ENCODE assay signal across 24 cellular contexts in genomic region chr16:88977845-88978607, GRCh38. TPM values are rescaled to one million over a fixed set of nuclear protein-coding genes. Genes with fewer than 3 reads are reported as not detected.
DNase-seq lines count a peak whose midpoint lies in the region; ATAC-seq, FAIRE-seq and TF ChIP-seq lines count a peak whose summit lies in the region.
"Had no signal": no experiment of that assay in that cellular context is flagged by ENCODE, and none has a peak within 500 bp of the region (broad histone marks: within the 10 kb centered on the region; RNA-seq: fewer than 3 reads in every experiment).

No MANE protein-coding gene starts in this region.

- no peak for TF ChIP-seq RAD21 in GM12878 (IDR thresholded peaks at IDR 0.05; ENCODE audit: insufficient read depth, low read depth, low read length)

- CTCF ChIA-PET in GM12878 (lab: Yijun Ruan, JAX), result interaction anchor here (0.9 kb wide), 1 partner anchor 119 kb away, joined by 3 read pairs; no protein-coding TSS in a partner anchor

- H3K4me2 ChIP-seq in Loucy (ENCODE audit: low read depth, low read length, poor library complexity, severe bottlenecking) (peak overlapping the region; percentile 97), GM12878 (ENCODE audit: control insufficient read depth, insufficient read depth) (peak overlapping the region; percentile 96)
- H3K4me2 ChIP-seq: A549 had no signal

- SMC1A ChIA-PET in GM12878 (lab: Charles Lee; ENCODE audit: uncharacterized antibody, unreplicated experiment), result interaction anchor here (1.0 to 2.2 kb wide), 7 partner anchors 9 to 119 kb away, joined by 3 to 10 read pairs (median 4); no protein-coding TSS in a partner anchor

- H4K20me1 ChIP-seq in Loucy (ENCODE audit: insufficient read depth, low read length, poor library complexity, severe bottlenecking) (peaks cover 28% of the 10 kb centered on the region), GM12878 (ENCODE audit: control insufficient read depth, insufficient read depth) (no peaks in the 10 kb centered on the region)

- peaks cover 0 to 6% of the 10 kb centered on the region in 2 donors for H3K4me1 Mint-ChIP-seq in natural killer cell treated with Interleukin-12 subunit alpha and Interleukin-12 subunit beta and Interleukin-15 and Interleukin-18, amount 100 ng/mL, for 72 hours (ENCODE audit: low read depth in 2 of 2)
- H3K4me1 Mint-ChIP-seq in natural killer cell, result peaks cover 6 to 20% of the 10 kb centered on the region in 2 donors

- H3K36me3 Mint-ChIP-seq in natural killer cell treated with Interleukin-12 subunit alpha and Interleukin-12 subunit beta and Interleukin-15 and Interleukin-18, amount 100 ng/mL, for 72 hours, result no peaks in the 10 kb centered on the region
- no peaks in the 10 kb centered on the region for H3K36me3 Mint-ChIP-seq in natural killer cell

- intact Hi-C loops in natural killer cell (cut with micrococcal nuclease), result no loop called here
- intact Hi-C loops in GM12878 (cut with micrococcal nuclease; ENCODE audit: unreplicated experiment), result loop anchor here (1.0 to 5.0 kb wide), 2 partner anchors 10 to 54 kb away; no protein-coding TSS in a partner anchor
- intact Hi-C loops in posterior vena cava (cut with DNase I), result no loop called here

- no peaks in the 10 kb centered on the region for H3K9me3 Mint-ChIP-seq in natural killer cell treated with Interleukin-12 subunit alpha and Interleukin-12 subunit beta and Interleukin-15 and Interleukin-18, amount 100 ng/mL, for 72 hours
- H3K9me3 Mint-ChIP-seq in natural killer cell, result no peaks in the 10 kb centered on the region

- peak overlapping the region; percentile 98 for H3K4me3 ChIP-seq in Loucy (ENCODE audit: low read length, poor library complexity, severe bottlenecking)
- peak overlapping the region; percentile 93 for H3K4me3 ChIP-seq in GM12878
- H3K4me3 ChIP-seq: A549, dorsolateral prefrontal cortex, lung, vagina had no signal

- TF ChIP-seq EP300 in GM12878 (IDR thresholded peaks at IDR 0.05; ENCODE audit: borderline replicate concordance in 1 of 2, control insufficient read depth in 1 of 2, low read depth in 2 of 2, low read length in 2 of 2), result no peak

- H3K4me3 Mint-ChIP-seq in natural killer cell treated with Interleukin-12 subunit alpha and Interleukin-12 subunit beta and Interleukin-15 and Interleukin-18, amount 100 ng/mL, for 72 hours, result peak overlapping the region; percentile 50
- H3K4me3 Mint-ChIP-seq in natural killer cell, result no peak overlapping the region

- H3K27ac ChIP-seq in GM12878 (ENCODE audit: control insufficient read depth, insufficient read depth), result peak overlapping the region; percentile 98
- H3K27ac ChIP-seq: A549, dorsolateral prefrontal cortex, vagina, WERI-Rb-1 had no signal

- TF ChIP-seq CTCF in natural killer cell (IDR thresholded peaks at IDR 0.05), result no peak
- TF ChIP-seq CTCF in Loucy (conservative IDR thresholded peaks at IDR 0.05; ENCODE audit: low read length), result no peak
- no peak for TF ChIP-seq CTCF in GM12878 (IDR thresholded peaks at IDR 0.05 in 2 of 3, conservative IDR thresholded peaks at IDR 0.05 in 1 of 3; ENCODE audit: control insufficient read depth in 2 of 3, extremely low read depth in 1 of 3, insufficient read depth in 1 of 3, low read depth in 3 of 3, low read length in 3 of 3)

- H3K4me1 ChIP-seq in Loucy (ENCODE audit: insufficient read depth, low read length, poor library complexity, severe bottlenecking) (peaks cover 36% of the 10 kb centered on the region), GM12878 (ENCODE audit: control insufficient read depth, insufficient read depth, low read length) (peaks cover 52% of the 10 kb centered on the region)
- H3K4me1 ChIP-seq: A549 had no signal

- H2AFZ ChIP-seq in Loucy (ENCODE audit: low read length) (no peak overlapping the region), GM12878 (ENCODE audit: control insufficient read depth, low read depth, low read length) (peak overlapping the region; percentile 78)

- H3K9ac ChIP-seq in Loucy (ENCODE audit: low read depth, low read length, poor library complexity, severe bottlenecking) (peak overlapping the region; percentile 100), GM12878 (ENCODE audit: control insufficient read depth, insufficient read depth, low read length) (peak overlapping the region; percentile 85)

- BruUV-seq in GM12878 (replicated peaks; lab: Mats Ljungman, UMichigan), result TSS peak; percentile 67

- H3K36me3 ChIP-seq in Loucy (ENCODE audit: insufficient read depth, low read length) (no peaks in the 10 kb centered on the region), GM12878 (ENCODE audit: control insufficient read depth in 2 of 2, insufficient read depth in 2 of 2, low read length in 1 of 2) (no peaks in the 10 kb centered on the region)
- H3K36me3 ChIP-seq: vagina, WERI-Rb-1 had no signal

- in situ Hi-C loops in GM12878 (cut with MboI), result no loop called here

- POLR2A ChIA-PET in GM12878 (lab: Charles Lee), result interaction anchor here (0.6 to 4.2 kb wide), 9 partner anchors 10 to 507 kb away, joined by 3 to 30 read pairs (median 4); no protein-coding TSS in a partner anchor

- DNase-seq in natural killer cell treated with Interleukin-12 subunit alpha and Interleukin-12 subunit beta and Interleukin-15 and Interleukin-18, amount 100 ng/mL, for 72 hours (ENCODE audit: low spot score), result no peak
- DNase-seq in natural killer cell (no peak), GM12878 (ENCODE audit: low read depth, low spot score) (no peak), cerebellar nuclear complex (lab: John Stamatoyannopoulos, UW) (no peak), NCI-H1417 treated with DMSO at 0.1 percent for 48 hours (lab: John Stamatoyannopoulos, UW) (no peak), posterior vena cava (ENCODE audit: low spot score) (no peak)
- DNase-seq: activated CD4-positive, alpha-beta T cell treated with anti-CD3 and anti-CD28 coated beads, Interleukin-2, amount 50 U/mL, for 4 hours; amniotic stem cell; dorsolateral prefrontal cortex; foreskin fibroblast; NCI-H1694 treated with DMSO at 0.1 percent for 48 hours; NCI-H226; NK-92 treated with Interleukin-12 subunit alpha and Interleukin-12 subunit beta, amount 100 ng/mL, for 24 hours; posterior cingulate gyrus; T-helper 1 cell; WERI-Rb-1 had no signal

- peak overlapping the region in 1 of 2 donors; percentile 16 for H3K27ac Mint-ChIP-seq in natural killer cell treated with Interleukin-12 subunit alpha and Interleukin-12 subunit beta and Interleukin-15 and Interleukin-18, amount 100 ng/mL, for 72 hours
- no peak overlapping the region for H3K27ac Mint-ChIP-seq in natural killer cell

- no peaks in the 10 kb centered on the region for H3K9me2 ChIP-seq in Loucy (replicated peaks; ENCODE audit: low read depth, low read length)

- H3K27me3 ChIP-seq in Loucy (ENCODE audit: insufficient read depth, low read length, poor library complexity, severe bottlenecking) (peaks cover 12% of the 10 kb centered on the region), GM12878 (replicated peaks in 1 of 2; ENCODE audit: control insufficient read depth in 2 of 2, insufficient read depth in 2 of 2, low read length in 1 of 2) (no peaks in the 10 kb centered on the region)
- H3K27me3 ChIP-seq: vagina had no signal

- no peak for FAIRE-seq in GM12878 (lab: Jason Lieb, UNC)
- FAIRE-seq: A549, keratinocyte had no signal

- peaks cover 10% of the 10 kb centered on the region for H3F3A ChIP-seq in Loucy (ENCODE audit: low read depth)

- RAD21 ChIA-PET in GM12878 (lab: Charles Lee; ENCODE audit: unreplicated experiment), result interaction anchor here (0.6 to 3.0 kb wide), 7 partner anchors 10 to 189 kb away, joined by 3 to 29 read pairs (median 4); no protein-coding TSS in a partner anchor

- peaks cover 58% of the 10 kb centered on the region for H3K79me2 ChIP-seq in Loucy (ENCODE audit: insufficient read depth, low read length)
- peaks cover 54% of the 10 kb centered on the region for H3K79me2 ChIP-seq in GM12878 (ENCODE audit: control insufficient read depth, insufficient read depth, low read length)

- ATAC-seq in natural killer cell treated with Interleukin-12 subunit alpha and Interleukin-12 subunit beta and Interleukin-15 and Interleukin-18, amount 100 ng/mL, for 72 hours, result no peak
- ATAC-seq in natural killer cell (no peak), GM12878 (no peak), HG02588 (IDR thresholded peaks at IDR 0.05; ENCODE audit: unreplicated experiment) (no peak)
- ATAC-seq: A549 had no signal

- TF ChIP-seq POLR2A in GM12878 (IDR thresholded peaks at IDR 0.05; ENCODE audit: low read depth, low read length), result no peak

- H3K9me3 ChIP-seq in Loucy (ENCODE audit: insufficient read depth, low read depth, low read length) (no peaks in the 10 kb centered on the region), GM12878 (replicated peaks; ENCODE audit: control insufficient read depth, insufficient read depth, low read length) (no peaks in the 10 kb centered on the region)
- H3K9me3 ChIP-seq: A549, vagina had no signal

- H3K27me3 Mint-ChIP-seq in natural killer cell treated with Interleukin-12 subunit alpha and Interleukin-12 subunit beta and Interleukin-15 and Interleukin-18, amount 100 ng/mL, for 72 hours, result peaks cover 0 to 20% of the 10 kb centered on the region in 2 donors
- peaks cover 6 to 29% of the 10 kb centered on the region in 2 donors for H3K27me3 Mint-ChIP-seq in natural killer cell (ENCODE audit: low read depth in 2 of 2)

- 2% methylated on average over 27 of the region's 27 CpGs for WGBS in GM12878 (ENCODE audit: insufficient coverage, insufficient replicate concordance, low lambda C conversion rate, missing lambda C conversion rate)

TF ChIP-seq in GM12878, 131 proteins besides CTCF, POLR2A, EP300 and RAD21 (continues in another document):
- no peak for TF ChIP-seq RFX5 (IDR thresholded peaks at IDR 0.05; ENCODE audit: low read depth, low read length)

RNA-seq across cellular contexts. Expression of gene CBFA2T3, which starts 1.0 kb away (rescaled TPM):
- total RNA-seq in natural killer cell treated with Interleukin-12 subunit alpha and Interleukin-12 subunit beta and Interleukin-15 and Interleukin-18, amount 100 ng/mL, for 72 hours, result 1 to 10 TPM; 2.3 to 2.9 TPM
- total RNA-seq in natural killer cell (1 to 10 TPM; 2.5 to 7.8 (median 4.2) TPM), GM12878 (2014; rRNA removed) (2.3 and 2.8 TPM in 2 replicates), GM12878 (2014; rRNA removed; fragmentation: Illumina TruSeq; extraction: Trizol) (1.3 and 1.5 TPM in 2 replicates), GM12878 (2021) (35.4 and 42.6 TPM in 2 replicates), posterior vena cava (1 to 10 TPM; 4.7 to 5.1 TPM)
- 44.9 and 56.6 TPM in 2 replicates for total RNA-seq in GM12878 (2013; cell fraction: nucleolus; rRNA removed)
- 4.5 TPM for polyA plus RNA-seq in GM12878 (2011; ENCODE audit: low read depth)
- polyA plus RNA-seq in GM12878 (2011; rRNA removed) (0.75 and 1.6 TPM in 2 replicates), GM12878 (2014; fragmentation: Illumina TruSeq; extraction: Trizol) (5.6 and 6.6 TPM in 2 replicates), GM12878 (2014; fragmentation: Nextera tagmentation; extraction: Ambion mirVana) (1 to 10 TPM in 1 of 2 experiments, under 1 TPM in 1; 0.69 to 1.5 TPM), GM12878 (2014; rRNA removed) (10.2 and 15.6 TPM in 2 replicates), GM12878 (2016; fragmentation: Nextera tagmentation; extraction: Ambion mirVana) (10 to 100 TPM; 14.2 to 14.9 TPM)
- polyA plus RNA-seq in GM12878 (2011; cell fraction: cytosol; rRNA removed), result 1.8 and 2.5 TPM in 2 replicates
- polyA plus RNA-seq in GM12878 (2011; cell fraction: nucleus; rRNA removed), result 18.7 and 22.6 TPM in 2 replicates
- 12.9 and 17.4 TPM in 2 replicates for polyA plus RNA-seq in GM12878 (2012)
- 1.7 and 7.0 TPM in 2 replicates for polyA minus RNA-seq in GM12878 (2011; rRNA and poly(A)+ RNA removed)
- polyA minus RNA-seq in GM12878 (2011; cell fraction: cytosol; rRNA and poly(A)+ RNA removed), result 4.5 and 5.3 TPM in 2 replicates
- polyA minus RNA-seq in GM12878 (2011; cell fraction: nucleus; rRNA and poly(A)+ RNA removed), result 4.8 and 7.7 TPM in 2 replicates
- total RNA-seq: H4, M059J had no signal
